33 cellular contexts compared by ENCODE assay signal in genomic region chrX:81900522-81900921, GRCh38.
"Had no signal": no experiment of that assay in that cellular context is flagged by ENCODE, and none has a peak within 500 bp of the region (broad histone marks: within the 10 kb centered on the region; RNA-seq: fewer than 3 reads in every experiment).

No MANE protein-coding gene starts in this region.

- H3K9me3 ChIP-seq: body of pancreas, esophagus squamous epithelium, gastroesophageal sphincter, heart right ventricle had no signal

- H3K36me3 ChIP-seq: cardiac muscle cell, esophagus squamous epithelium, gastroesophageal sphincter, heart right ventricle, WERI-Rb-1 had no signal

- H3K4me3 ChIP-seq: body of pancreas, cardiac muscle cell, esophagus squamous epithelium, gastroesophageal sphincter, heart right ventricle had no signal

- H3K27ac Mint-ChIP-seq: activated B cell treated with CpG ODN at 0.5 μM for 24 hours; activated CD8-positive, alpha-beta T cell treated with anti-CD3 and anti-CD28 coated beads for 36 hours; activated naive CD8-positive, alpha-beta T cell; activated T-helper 17 cell treated with anti-CD3 and anti-CD28 coated beads, Interleukin-2, amount 50 U/mL, for 72 hours; effector memory CD8-positive, alpha-beta T cell; T-helper 17 cell; T-helper 2 cell treated with Interferon-gamma antibody and Interleukin-4, amounts not matched to agents 5 μg/mL and 100 μg/mL, for 36 hours had no signal

- H3K9me3 Mint-ChIP-seq: activated CD8-positive, alpha-beta T cell treated with anti-CD3 and anti-CD28 coated beads for 36 hours; activated T-cell treated with anti-CD3 and anti-CD28 coated beads, Interleukin-2, amount 50 U/mL, for 4 hours; activated T-helper 17 cell treated with anti-CD3 and anti-CD28 coated beads, Interleukin-2, amount 50 U/mL, for 72 hours; effector memory CD8-positive, alpha-beta T cell; T-helper 2 cell treated with Interferon-gamma antibody and Interleukin-4, amounts not matched to agents 5 μg/mL and 100 μg/mL, for 36 hours had no signal

- H3K36me3 Mint-ChIP-seq: activated naive CD8-positive, alpha-beta T cell had no signal

- H3K4me3 Mint-ChIP-seq: activated B cell treated with CpG ODN at 0.5 μM for 24 hours; activated CD8-positive, alpha-beta T cell treated with anti-CD3 and anti-CD28 coated beads for 36 hours; activated naive CD8-positive, alpha-beta T cell; activated T-cell treated with anti-CD3 and anti-CD28 coated beads, Interleukin-2, amount 50 U/mL, for 4 hours; activated T-helper 17 cell treated with anti-CD3 and anti-CD28 coated beads, Interleukin-2, amount 50 U/mL, for 72 hours; effector memory CD8-positive, alpha-beta T cell; T-helper 17 cell; T-helper 2 cell treated with Interferon-gamma antibody and Interleukin-4, amounts not matched to agents 5 μg/mL and 100 μg/mL, for 36 hours had no signal

- H3K4me1 Mint-ChIP-seq: activated B cell treated with CpG ODN at 0.5 μM for 24 hours; activated T-helper 17 cell treated with anti-CD3 and anti-CD28 coated beads, Interleukin-2, amount 50 U/mL, for 72 hours; T-helper 17 cell had no signal

- H3K27me3 ChIP-seq: body of pancreas, cardiac muscle cell, esophagus squamous epithelium, gastroesophageal sphincter, heart right ventricle had no signal

- H3K27ac ChIP-seq: body of pancreas, cardiac muscle cell, esophagus squamous epithelium, gastroesophageal sphincter, heart right ventricle, WERI-Rb-1 had no signal

- H3K4me1 ChIP-seq: body of pancreas, esophagus squamous epithelium, gastroesophageal sphincter, heart right ventricle had no signal

- H3K27me3 Mint-ChIP-seq: activated B cell treated with CpG ODN at 0.5 μM for 24 hours; activated CD8-positive, alpha-beta T cell treated with anti-CD3 and anti-CD28 coated beads for 36 hours; activated naive CD8-positive, alpha-beta T cell; activated T-helper 17 cell treated with anti-CD3 and anti-CD28 coated beads, Interleukin-2, amount 50 U/mL, for 72 hours; effector memory CD8-positive, alpha-beta T cell; T-helper 17 cell had no signal

- ATAC-seq: activated CD4-positive, CD25-positive, alpha-beta regulatory T cell treated with anti-CD3 and anti-CD28 coated beads, Interleukin-2, amount 50 U/mL, for 24 hours; activated CD8-positive, alpha-beta T cell treated with anti-CD3 and anti-CD28 coated beads for 36 hours; activated T-cell treated with anti-CD3 and anti-CD28 coated beads, Interleukin-2, amount 50 U/mL, for 4 hours; activated T-helper 17 cell treated with anti-CD3 and anti-CD28 coated beads, Interleukin-2, amount 50 U/mL, for 72 hours; body of pancreas; effector memory CD8-positive, alpha-beta T cell; gastroesophageal sphincter; heart right ventricle; T-helper 17 cell had no signal

- DNase-seq: activated B cell treated with CpG ODN at 0.5 μM for 24 hours; activated CD4-positive, alpha-beta T cell treated with anti-CD3 and anti-CD28 coated beads for 48 hours; activated CD4-positive, alpha-beta T cell treated with anti-CD3 and anti-CD28 coated beads, Interleukin-2, amount 50 U/mL, for 1 hour; activated CD4-positive, alpha-beta T cell treated with anti-CD3 and anti-CD28 coated beads, Interleukin-2, amount 50 U/mL, for 48 hours; activated CD8-positive, alpha-beta memory T cell treated with anti-CD3 and anti-CD28 coated beads for 24 hours; activated CD8-positive, alpha-beta T cell treated with anti-CD3 and anti-CD28 coated beads for 36 hours; activated effector memory CD4-positive, alpha-beta T cell treated with Interleukin-2 at 50 U/mL for 16 hours; activated gamma-delta T cell treated with Interleukin-2 at 50 U/mL for 16 hours; activated naive CD4-positive, alpha-beta T cell treated with anti-CD3 and anti-CD28 coated beads, Interleukin-2, amount 50 U/mL, for 16 hours; activated naive CD4-positive, alpha-beta T cell treated with Interleukin-2 at 50 U/mL for 16 hours; activated T-cell treated with anti-CD3 and anti-CD28 coated beads, Interleukin-2, amount 50 U/mL, for 4 hours; amniotic stem cell; anterior cingulate cortex; body of pancreas; central memory CD4-positive, alpha-beta T cell; cortex of kidney; dermis blood vessel endothelial cell; effector CD4-positive, alpha-beta T cell; effector memory CD8-positive, alpha-beta T cell; erythroblast; esophagus squamous epithelium; foreskin melanocyte; heart right ventricle; T-helper 1 cell; T-helper 17 cell; T1000; WERI-Rb-1 had no signal
